In genomic region chr4:174292473-174292872, GRCh38 we compare ENCODE assay signal across 17 cellular contexts.
"Had no signal": no experiment of that assay in that cellular context is flagged by ENCODE, and none has a peak within 500 bp of the region (broad histone marks: within the 10 kb centered on the region; RNA-seq: fewer than 3 reads in every experiment).

No MANE protein-coding gene starts in this region.

- H3K9me3 ChIP-seq: prostate gland, upper lobe of right lung, vagina had no signal

- H2AFZ ChIP-seq: parathyroid adenoma had no signal

- H3K4me1 ChIP-seq: heart left ventricle, parathyroid adenoma, prostate gland, tibial nerve, upper lobe of right lung, vagina had no signal

- H3K9ac ChIP-seq: parathyroid adenoma had no signal

- DNase-seq: dorsolateral prefrontal cortex; effector CD8-positive, alpha-beta T cell; heart left ventricle; hippocampal formation; kidney glomerular epithelial cell; mesendoderm; nephron progenitor cell; stimulated activated CD4-positive, alpha-beta T cell treated with anti-CD3 and anti-CD28 coated beads, Interleukin-12 subunit alpha, Interleukin-12 subunit beta, amount 100 ng/mL, for 4 hours; stimulated activated CD4-positive, alpha-beta T cell treated with anti-CD3 and anti-CD28 coated beads, Interleukin-2, amount 100 ng/mL, for 48 hours; stimulated activated naive CD4-positive, alpha-beta T cell treated with Interleukin-2 at 50 U/mL for 16 hours; upper lobe of right lung had no signal

- H3K36me3 ChIP-seq: prostate gland, upper lobe of right lung had no signal

- H3K4me3 ChIP-seq: coronary artery, dorsolateral prefrontal cortex, heart left ventricle, prostate gland, skin epidermis, tibial nerve, upper lobe of right lung, vagina had no signal

- H3K27ac ChIP-seq: coronary artery, dorsolateral prefrontal cortex, heart left ventricle, parathyroid adenoma, prostate gland, skin epidermis, tibial nerve, upper lobe of right lung, vagina had no signal

- H3K27me3 ChIP-seq: dorsolateral prefrontal cortex, heart left ventricle, tibial nerve, upper lobe of right lung, vagina had no signal
